Comparison of ENCODE assay signal across 9 cellular contexts in the genomic region with DNA sequence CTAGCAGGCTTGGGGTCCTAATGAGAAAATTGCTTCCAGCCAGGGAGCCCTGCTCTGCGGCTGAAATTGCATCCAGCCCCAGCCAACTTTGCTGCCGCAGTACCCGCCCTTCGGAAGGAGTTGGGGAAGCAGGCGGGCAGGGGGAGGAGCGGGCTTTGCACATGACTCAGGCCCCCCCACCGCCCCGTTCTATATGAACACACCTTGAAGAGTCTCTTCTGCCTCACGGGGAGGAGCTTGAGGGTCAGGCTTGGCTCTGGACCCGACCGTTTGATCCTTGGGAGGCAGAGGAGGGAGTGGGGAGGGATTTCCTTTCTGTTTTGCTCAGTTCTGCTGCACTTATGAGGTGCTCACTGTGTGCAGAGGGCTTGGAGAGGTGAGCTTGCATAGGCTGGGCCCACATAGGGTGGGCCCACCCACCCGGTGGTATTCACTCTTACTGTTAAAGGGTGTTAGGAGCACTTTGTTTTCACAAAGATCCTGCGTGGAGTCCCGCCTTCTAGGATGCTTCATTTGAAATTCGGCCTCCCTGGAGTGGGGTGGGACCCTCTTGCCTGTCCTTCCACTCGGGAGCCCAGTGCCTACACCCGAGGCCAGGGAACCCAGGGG. TPM values are rescaled to one million over a fixed set of nuclear protein-coding genes. Genes with fewer than 3 reads are reported as not detected.
DNase-seq lines count a peak whose midpoint lies in the region; ATAC-seq, FAIRE-seq and TF ChIP-seq lines count a peak whose summit lies in the region.
"Had no signal": no experiment of that assay in that cellular context is flagged by ENCODE, and none has a peak within 500 bp of the region (broad histone marks: within the 10 kb centered on the region; RNA-seq: fewer than 3 reads in every experiment).

No MANE protein-coding gene starts in this region.

- H3K4me1 Mint-ChIP-seq in HFFc6 (ENCODE audit: low read depth) (peaks cover 95% of the 10 kb centered on the region), MCF 10A (ENCODE audit: insufficient read depth, unreplicated experiment) (peaks cover 50% of the 10 kb centered on the region)

- TF ChIP-seq CTCF in HFFc6 (IDR thresholded peaks at IDR 0.05) (no peak), MCF 10A (IDR thresholded peaks at IDR 0.05; ENCODE audit: unreplicated experiment) (no peak), thoracic aorta (IDR thresholded peaks at IDR 0.05) (no peak), D721Med (IDR thresholded peaks at IDR 0.05; ENCODE audit: insufficient read depth, missing control alignments) (no peak), GM10266 (IDR thresholded peaks at IDR 0.05; ENCODE audit: control insufficient read depth, insufficient read depth, low read depth, missing control alignments) (no peak)

- peaks cover 88 to 100% of the 10 kb centered on the region in 2 donors for H3K4me1 ChIP-seq in thoracic aorta (ENCODE audit: control insufficient read depth in 1 of 2, low read depth in 2 of 2)

- no peaks in the 10 kb centered on the region for H3K9me3 ChIP-seq in thoracic aorta

- H3K27me3 Mint-ChIP-seq in HFFc6 (ENCODE audit: insufficient read depth): peaks cover 2% of the 10 kb centered on the region
- H3K27me3 Mint-ChIP-seq in MCF 10A (ENCODE audit: insufficient read depth, unreplicated experiment): no peaks in the 10 kb centered on the region

- no peaks in the 10 kb centered on the region for H3K36me3 Mint-ChIP-seq in HFFc6 (ENCODE audit: low read depth)
- H3K36me3 Mint-ChIP-seq in MCF 10A (ENCODE audit: insufficient read depth, unreplicated experiment): no peaks in the 10 kb centered on the region

- H3K27ac Mint-ChIP-seq in HFFc6 (peak overlapping the region; percentile 98), MCF 10A (ENCODE audit: low read depth, unreplicated experiment) (peak overlapping the region; percentile 19)

- H3K36me3 ChIP-seq in thoracic aorta: no peaks in the 10 kb centered on the region

- H3K27ac ChIP-seq in layer of hippocampus (ENCODE audit: low read depth, low read length) (peak overlapping the region; percentile 97), thoracic aorta (peak overlapping the region; percentile 99 to 100)

- H3K9me3 Mint-ChIP-seq in HFFc6 (no peaks in the 10 kb centered on the region), MCF 10A (ENCODE audit: unreplicated experiment) (no peaks in the 10 kb centered on the region)

- ATAC-seq in thoracic aorta (ENCODE audit: insufficient number of reproducible peaks, low FRiP score, low read depth) (no peak), HG02885 (IDR thresholded peaks at IDR 0.05; ENCODE audit: poor library complexity, unreplicated experiment) (no peak), HG02973 (IDR thresholded peaks at IDR 0.05; ENCODE audit: unreplicated experiment) (no peak)

- H3K4me3 ChIP-seq in thoracic aorta: peak overlapping the region; percentile 59

- H3K27me3 ChIP-seq in layer of hippocampus (ENCODE audit: control insufficient read depth, insufficient read depth, low read length) (no peaks in the 10 kb centered on the region), thoracic aorta (replicated peaks; ENCODE audit: insufficient read depth) (no peaks in the 10 kb centered on the region)

- POLR2A ChIA-PET in MCF 10A (lab: Yijun Ruan, JAX): interaction anchor here (0.6 to 1.1 kb wide), 7 partner anchors 12 to 1362 kb away, joined by 3 to 4 read pairs (median 4); no protein-coding TSS in a partner anchor

- H3K4me3 Mint-ChIP-seq in HFFc6 (peak overlapping the region; percentile 83), MCF 10A (ENCODE audit: unreplicated experiment) (peak overlapping the region; percentile 46)

- CTCF ChIA-PET in MCF 10A (lab: Yijun Ruan, JAX): interaction anchor here (0.5 to 13.3 kb wide), 8 partner anchors 16 to 92 kb away, joined by 3 to 334 read pairs (median 6); no protein-coding TSS in a partner anchor

- DNase-seq in HFFc6 (peak; percentile 67), MCF 10A (ENCODE audit: unreplicated experiment) (peak; percentile 90), thoracic aorta (ENCODE audit: low spot score) (no peak), D721Med (ENCODE audit: insufficient read length, low spot score) (no peak), GM10266 (ENCODE audit: extremely low spot score) (no peak)
- DNase-seq: NCI-H1694 treated with DMSO at 0.1 percent for 48 hours had no signal

- intact Hi-C loops in MCF 10A (cut with micrococcal nuclease): no loop called here

- BruUV-seq in MCF 10A (replicated peaks; lab: Mats Ljungman, UMichigan): no TSS peak

- no peak for FAIRE-seq in D721Med (lab: Jason Lieb, UNC)

RNA-seq across cellular contexts. Expression of gene LYL1, which starts 46.5 kb away (rescaled TPM):
- 1 to 10 TPM; 1.5 to 5.1 (median 4.2) TPM for total RNA-seq in HFFc6 (2021; fragmentation: NEBNext Ultra II Directional; extraction: Animal tissue kit (Norgen Biotek cat#: 25700))
- total RNA-seq in MCF 10A (2022) (not detected in 2 replicates), thoracic aorta (10 to 100 TPM; 10.6 to 36.1 TPM)

Comparison
In these comparisons a context has a peak if more than half of its experiments do, and no peak if none do; other contexts are left out.
1. DNase-seq: peak in HFFc6 (single experiment) and MCF 10A (single experiment); none in thoracic aorta (single experiment), D721Med (single experiment) and GM10266 (single experiment).